Comparison of ENCODE assay signal across 22 cellular contexts in the genomic region with DNA sequence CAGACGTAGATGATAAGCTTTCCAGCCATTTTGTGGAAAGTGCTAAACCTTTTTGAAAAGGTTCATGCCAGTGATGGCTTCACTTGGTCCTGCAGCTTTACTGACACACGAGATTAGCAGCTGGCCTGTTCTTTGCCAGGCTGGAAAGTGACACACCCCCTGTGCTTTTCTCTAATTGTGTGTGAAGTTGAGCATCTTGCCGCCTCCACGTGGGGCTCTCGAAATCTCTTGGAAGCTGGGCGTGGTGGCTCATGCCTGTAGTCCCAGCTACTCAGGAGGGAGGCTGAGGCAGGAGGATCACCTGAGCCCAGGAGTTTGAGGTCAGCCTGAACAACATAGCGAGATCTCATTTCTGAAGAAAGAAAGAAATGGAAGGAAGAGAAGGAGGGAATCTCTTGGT. TPM values are rescaled to one million over a fixed set of nuclear protein-coding genes. Genes with fewer than 3 reads are reported as not detected.
DNase-seq lines count a peak whose midpoint lies in the region; ATAC-seq and TF ChIP-seq lines count a peak whose summit lies in the region.
"Had no signal": no experiment of that assay in that cellular context is flagged by ENCODE, and none has a peak within 500 bp of the region (broad histone marks: within the 10 kb centered on the region; RNA-seq: fewer than 3 reads in every experiment).

No MANE protein-coding gene starts in this region.

- intact Hi-C loops in Right ventricle myocardium superior (cut with DNase I) = no loop called here
- intact Hi-C loops in cardiac septum (cut with DNase I) = loop anchor here (10.0 kb wide), 1 partner anchor 383 kb away; the partner anchor contains the start of gene C5AR1

- POLR2A ChIA-PET in RWPE1 (lab: Yijun Ruan, JAX; ENCODE audit: low non-redundant PET) (no interaction called here), GM10248 (lab: Yijun Ruan, JAX) (interaction anchor here (0.6 kb wide), 1 partner anchor 475 kb away, joined by 4 read pairs; no protein-coding TSS in a partner anchor)

- 0 out of 2 replicates have a peak overlapping the region, but pooled peaks have one; percentile 24 for H3K27ac ChIP-seq in RWPE1
- H3K27ac ChIP-seq: GM23248, SK-N-MC had no signal

- TF ChIP-seq CTCF in RWPE1 (conservative IDR thresholded peaks at IDR 0.05; ENCODE audit: low read depth) = no peak
- no peak for TF ChIP-seq CTCF in chondrocyte (IDR thresholded peaks at IDR 0.05)
- TF ChIP-seq CTCF in GM10248 (IDR thresholded peaks at IDR 0.05; ENCODE audit: control extremely low read depth, extremely low read depth, low read depth, missing control alignments) = no peak

- H3K27ac Mint-ChIP-seq in chondrocyte (ENCODE audit: unreplicated experiment) = peak overlapping the region; percentile 69
- H3K27ac Mint-ChIP-seq in stimulated activated memory B cell treated with anti-CD40 and anti-IgM and Interleukin-4, amounts not matched to agents 10 μg/mL and 1 μg/mL and 100 μg/mL, for 72 hours = peak overlapping the region; percentile 24

- peaks cover 2% of the 10 kb centered on the region for H3K4me1 Mint-ChIP-seq in chondrocyte (ENCODE audit: low read depth)
- no peaks in the 10 kb centered on the region for H3K4me1 Mint-ChIP-seq in stimulated activated memory B cell treated with anti-CD40 and anti-IgM and Interleukin-4, amounts not matched to agents 10 μg/mL and 1 μg/mL and 100 μg/mL, for 72 hours
- H3K4me1 Mint-ChIP-seq: CD14-positive monocyte had no signal

- H3K36me3 Mint-ChIP-seq in chondrocyte (ENCODE audit: low read depth) = peaks cover 3% of the 10 kb centered on the region
- H3K36me3 Mint-ChIP-seq in stimulated activated memory B cell treated with anti-CD40 and anti-IgM and Interleukin-4, amounts not matched to agents 10 μg/mL and 1 μg/mL and 100 μg/mL, for 72 hours = peaks cover 33% of the 10 kb centered on the region

- H3K27me3 Mint-ChIP-seq in chondrocyte (ENCODE audit: low read depth) = no peaks in the 10 kb centered on the region
- H3K27me3 Mint-ChIP-seq in stimulated activated memory B cell treated with anti-CD40 and anti-IgM and Interleukin-4, amounts not matched to agents 10 μg/mL and 1 μg/mL and 100 μg/mL, for 72 hours = no peaks in the 10 kb centered on the region

- ATAC-seq in Right ventricle myocardium superior (ENCODE audit: poor library complexity) (no peak), GM19328 (IDR thresholded peaks at IDR 0.05; ENCODE audit: unreplicated experiment) (no peak)
- no peak for ATAC-seq in stimulated activated memory B cell treated with anti-CD40 and anti-IgM and Interleukin-4, amounts not matched to agents 10 μg/mL and 1 μg/mL and 100 μg/mL, for 72 hours
- ATAC-seq: HCT116, PC-3 had no signal

- no peak overlapping the region for H3K4me3 Mint-ChIP-seq in chondrocyte (ENCODE audit: unreplicated experiment)
- H3K4me3 Mint-ChIP-seq in stimulated activated memory B cell treated with anti-CD40 and anti-IgM and Interleukin-4, amounts not matched to agents 10 μg/mL and 1 μg/mL and 100 μg/mL, for 72 hours = no peak overlapping the region
- H3K4me3 Mint-ChIP-seq: CD14-positive monocyte had no signal

- DNase-seq in Right ventricle myocardium superior = peak; percentile 13
- no peak for DNase-seq in cardiac septum (ENCODE audit: low spot score)
- DNase-seq in RWPE1 (ENCODE audit: low spot score) = no peak
- no peak for DNase-seq in chondrocyte (ENCODE audit: low spot score)
- no peak for DNase-seq in GM10248 (ENCODE audit: extremely low spot score)
- no peak for DNase-seq in stimulated activated CD4-positive, alpha-beta T cell treated with anti-CD3 and anti-CD28 coated beads, Interleukin-4, amount 100 ng/mL, for 4 hours
- DNase-seq: EL, GF-D8, GM23248, KG1, NCI-H1092, NCI-H146, NCI-H2029 treated with DMSO at 0.1 percent for 48 hours, NCI-H446, NCI-H526, PC-3, SHP77 treated with DMSO at 0.1 percent for 48 hours had no signal

- no peaks in the 10 kb centered on the region for H3K9me3 Mint-ChIP-seq in chondrocyte (ENCODE audit: low read depth)
- no peaks in the 10 kb centered on the region for H3K9me3 Mint-ChIP-seq in stimulated activated memory B cell treated with anti-CD40 and anti-IgM and Interleukin-4, amounts not matched to agents 10 μg/mL and 1 μg/mL and 100 μg/mL, for 72 hours

- CTCF ChIA-PET in RWPE1 (lab: Yijun Ruan, JAX) (interaction anchor here (1.0 kb wide), 1 partner anchor 88 kb away, joined by 3 read pairs; no protein-coding TSS in a partner anchor), GM10248 (lab: Yijun Ruan, JAX) (interaction anchor here (0.9 to 2.0 kb wide), 8 partner anchors 10 to 339 kb away, joined by 3 to 7 read pairs (median 4); partner anchors contain the start of genes DHX34 and EHD2)

RNA-seq across cellular contexts. Expression of gene EHD2, which starts 25.3 kb away (rescaled TPM):
- total RNA-seq in Right ventricle myocardium superior = 45.2 TPM
- total RNA-seq in cardiac septum = 42.6 TPM
- 304 to 497 TPM (median 493 TPM) in 3 replicates for total RNA-seq in chondrocyte

RNA-seq across cellular contexts. Expression of gene NOP53, which starts 57.4 kb away (rescaled TPM):
- total RNA-seq in Right ventricle myocardium superior (153 TPM), cardiac septum (136 TPM), chondrocyte (91.7 to 122 TPM (median 108 TPM) in 3 replicates)
